19 cellular contexts compared by ENCODE assay signal in the genomic region with DNA sequence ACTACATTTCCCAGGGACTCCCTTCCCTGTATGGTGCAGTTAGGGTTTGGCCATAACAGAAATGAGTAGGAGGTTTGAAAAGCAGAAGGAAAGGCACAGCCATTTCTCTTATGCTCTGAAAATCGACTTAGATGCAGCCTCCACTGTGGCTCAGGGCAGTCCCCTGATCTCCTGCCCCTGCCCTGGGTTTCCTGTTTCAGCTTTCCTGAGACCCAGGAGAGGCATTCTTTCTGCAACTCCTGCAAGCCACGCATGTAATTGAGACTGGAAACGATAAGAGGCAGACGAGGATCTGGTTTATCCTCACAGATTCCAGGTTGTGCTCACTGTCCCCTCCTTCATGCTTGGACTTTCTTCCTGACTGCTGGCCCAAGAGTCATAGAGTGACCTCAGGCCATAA.
DNase-seq lines count a peak whose midpoint lies in the region; TF ChIP-seq lines count a peak whose summit lies in the region.
"Had no signal": no experiment of that assay in that cellular context is flagged by ENCODE, and none has a peak within 500 bp of the region (broad histone marks: within the 10 kb centered on the region; RNA-seq: fewer than 3 reads in every experiment).

No MANE protein-coding gene starts in this region.

- H3K9me3 ChIP-seq in BE2C, result no peaks in the 10 kb centered on the region
- H3K9me3 ChIP-seq in neural progenitor cell (ENCODE audit: low read depth), result no peaks in the 10 kb centered on the region
- H3K9me3 ChIP-seq: A549, BLaER1 had no signal

- peak overlapping the region; percentile 67 for H2AFZ ChIP-seq in neural progenitor cell (replicated peaks)

- no peak overlapping the region for H3K27ac ChIP-seq in neural progenitor cell
- H3K27ac ChIP-seq: 22Rv1, A549, BLaER1 had no signal

- H3K36me3 Mint-ChIP-seq in neural progenitor cell, result no peaks in the 10 kb centered on the region
- H3K36me3 Mint-ChIP-seq: CD14-positive monocyte; CD4-positive, alpha-beta memory T cell had no signal

- no peak overlapping the region for H3K9ac ChIP-seq in neural progenitor cell
- H3K9ac ChIP-seq: BLaER1 had no signal

- H3K27me3 Mint-ChIP-seq in neural progenitor cell (ENCODE audit: insufficient read depth, low read depth), result no peaks in the 10 kb centered on the region
- H3K27me3 Mint-ChIP-seq: CD4-positive, alpha-beta memory T cell had no signal

- DNase-seq in BE2C (peak; percentile 52), SK-N-DZ (ENCODE audit: low spot score) (peak; percentile 93), left kidney (ENCODE audit: low read depth, low spot score) (peak; percentile 65), neural progenitor cell (ENCODE audit: low spot score) (no peak), NCI-H1417 treated with DMSO at 0.1 percent for 48 hours (lab: John Stamatoyannopoulos, UW) (no peak), SKM-1 (lab: John Stamatoyannopoulos, UW; ENCODE audit: unreplicated experiment) (no peak), NCI-H2029 treated with DMSO at 0.1 percent for 48 hours (lab: John Stamatoyannopoulos, UW) (no peak)
- no peak for DNase-seq in activated effector memory CD4-positive, alpha-beta T cell treated with Interleukin-2 at 50 U/mL for 16 hours
- DNase-seq: AML-193; CD4-positive, alpha-beta memory T cell; DMS153; DMS79; GDM1; GOT3; H9 had no signal

- H3K36me3 ChIP-seq in BE2C (no peaks in the 10 kb centered on the region), neural progenitor cell (no peaks in the 10 kb centered on the region)
- H3K36me3 ChIP-seq: BLaER1 had no signal

- H3K4me3 Mint-ChIP-seq in neural progenitor cell, result no peak overlapping the region
- H3K4me3 Mint-ChIP-seq: CD14-positive monocyte; CD4-positive, alpha-beta memory T cell; H9 had no signal

- TF ChIP-seq CTCF in BE2C (IDR thresholded peaks at IDR 0.05; ENCODE audit: low read depth, low read length), result peak; percentile 12; the same call in 1 of the 2 replicates
- TF ChIP-seq CTCF in neural progenitor cell (IDR thresholded peaks at IDR 0.05), result no peak

- H3K4me3 ChIP-seq in BE2C (ENCODE audit: low read depth, low read length) (peak overlapping the region; percentile 32), neural progenitor cell (no peak overlapping the region)
- H3K4me3 ChIP-seq: A549, BLaER1 had no signal

- H3K79me2 ChIP-seq in neural progenitor cell (ENCODE audit: low read depth), result no peaks in the 10 kb centered on the region

- H3K27me3 ChIP-seq in BE2C, result no peaks in the 10 kb centered on the region
- H3K27me3 ChIP-seq in neural progenitor cell, result no peaks in the 10 kb centered on the region
- H3K27me3 ChIP-seq: BLaER1 had no signal

- no peaks in the 10 kb centered on the region for H3K9me3 Mint-ChIP-seq in neural progenitor cell

- no peak overlapping the region for H3K27ac Mint-ChIP-seq in neural progenitor cell
- H3K27ac Mint-ChIP-seq: CD14-positive monocyte; CD4-positive, alpha-beta memory T cell; H9 had no signal

- H3F3A ChIP-seq in neural progenitor cell (ENCODE audit: low read depth), result no peaks in the 10 kb centered on the region

- H3K4me2 ChIP-seq in neural progenitor cell, result no peak overlapping the region
- H3K4me2 ChIP-seq: A549, BLaER1 had no signal

- H3K4me1 ChIP-seq in BE2C (peaks cover 22% of the 10 kb centered on the region), neural progenitor cell (no peaks in the 10 kb centered on the region)
- H3K4me1 ChIP-seq: A549, BLaER1 had no signal

- no peaks in the 10 kb centered on the region for H3K4me1 Mint-ChIP-seq in neural progenitor cell
- H3K4me1 Mint-ChIP-seq: CD14-positive monocyte; CD4-positive, alpha-beta memory T cell had no signal

- no peaks in the 10 kb centered on the region for H4K20me1 ChIP-seq in neural progenitor cell (ENCODE audit: low read depth)
- H4K20me1 ChIP-seq: BLaER1 had no signal

Comparison
In these comparisons a context has a peak if more than half of its experiments do, and no peak if none do; other contexts are left out.
1. DNase-seq: peak in BE2C (single experiment), SK-N-DZ (single experiment) and left kidney (single experiment); none in neural progenitor cell (single experiment), activated effector memory CD4-positive, alpha-beta T cell treated with Interleukin-2 at 50 U/mL for 16 hours (single experiment), NCI-H1417 treated with DMSO at 0.1 percent for 48 hours (single experiment), SKM-1 (single experiment) and NCI-H2029 treated with DMSO at 0.1 percent for 48 hours (single experiment).